ENCODE assay signal across 11 cellular contexts in the genomic region with DNA sequence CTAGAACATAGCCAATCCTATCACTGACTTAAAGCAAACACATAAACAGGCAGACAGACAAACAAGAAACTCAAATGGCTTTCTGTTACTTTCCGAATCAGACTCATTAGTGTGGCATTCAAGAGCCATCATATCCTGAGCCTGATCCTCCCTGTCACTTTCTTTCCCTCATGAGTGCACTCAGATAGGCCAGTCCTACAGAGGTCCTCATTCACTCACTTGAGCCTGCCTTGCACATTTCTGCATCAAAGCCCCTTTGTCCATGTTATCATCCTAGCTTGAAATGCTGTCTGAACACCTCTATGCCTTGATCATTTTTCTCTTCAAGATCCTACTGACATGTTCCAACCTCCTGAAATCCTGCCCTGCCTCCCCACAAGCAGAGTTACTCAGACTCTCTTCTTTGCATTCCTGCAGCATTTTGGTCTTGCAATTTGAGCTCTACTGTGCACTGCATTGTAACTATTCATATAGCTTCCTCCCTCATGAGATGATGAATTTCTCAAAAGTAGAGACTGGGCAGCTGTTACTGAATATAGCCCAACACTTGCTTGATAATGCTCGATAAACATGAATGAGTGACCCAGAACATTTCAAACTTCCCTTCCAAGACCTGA.
A peak's percentile ranks its signal among the peaks of the same experiment; 100 is the strongest.
DNase-seq lines count a peak whose midpoint lies in the region; ATAC-seq and TF ChIP-seq lines count a peak whose summit lies in the region.
"Had no signal": no experiment of that assay in that cellular context is flagged by ENCODE, and none has a peak within 500 bp of the region (broad histone marks: within the 10 kb centered on the region; RNA-seq: fewer than 3 reads in every experiment).

No MANE protein-coding gene starts in this region.

- no peak for TF ChIP-seq CTCF in type B pancreatic cell (conservative IDR thresholded peaks at IDR 0.05)

- H3K9me3 Mint-ChIP-seq in stimulated activated naive B cell treated with anti-CD40 and anti-IgM and Interleukin-4, amounts not matched to agents 10 μg/mL and 1 μg/mL and 100 μg/mL, for 72 hours: no peaks in the 10 kb centered on the region
- no peaks in the 10 kb centered on the region for H3K9me3 Mint-ChIP-seq in type B pancreatic cell

- H3K36me3 Mint-ChIP-seq in stimulated activated naive B cell treated with anti-CD40 and anti-IgM and Interleukin-4, amounts not matched to agents 10 μg/mL and 1 μg/mL and 100 μg/mL, for 72 hours: no peaks in the 10 kb centered on the region
- no peaks in the 10 kb centered on the region for H3K36me3 Mint-ChIP-seq in type B pancreatic cell

- peak overlapping the region; percentile 43 for H3K27ac ChIP-seq in cingulate gyrus (ENCODE audit: low read depth, low read length)
- H3K27ac ChIP-seq: A549, HL-60 had no signal

- peaks cover 22 to 30% of the 10 kb centered on the region in 2 donors for H3K4me1 Mint-ChIP-seq in stimulated activated naive B cell treated with anti-CD40 and anti-IgM and Interleukin-4, amounts not matched to agents 10 μg/mL and 1 μg/mL and 100 μg/mL, for 72 hours
- H3K4me1 Mint-ChIP-seq in type B pancreatic cell (ENCODE audit: unreplicated experiment): peaks cover 34% of the 10 kb centered on the region

- H3K27me3 Mint-ChIP-seq in stimulated activated naive B cell treated with anti-CD40 and anti-IgM and Interleukin-4, amounts not matched to agents 10 μg/mL and 1 μg/mL and 100 μg/mL, for 72 hours: no peaks in the 10 kb centered on the region
- H3K27me3 Mint-ChIP-seq in type B pancreatic cell: peaks cover 3% of the 10 kb centered on the region

- peak; percentile 7 for ATAC-seq in HG03354 (IDR thresholded peaks at IDR 0.05; ENCODE audit: poor library complexity, severe bottlenecking, unreplicated experiment)
- ATAC-seq in stimulated activated naive B cell treated with anti-CD40 and anti-IgM and Interleukin-4, amounts not matched to agents 10 μg/mL and 1 μg/mL and 100 μg/mL, for 72 hours (replicated peaks): peak; percentile 41 to 48
- ATAC-seq: A549 had no signal

- H3K4me3 Mint-ChIP-seq in stimulated activated naive B cell treated with anti-CD40 and anti-IgM and Interleukin-4, amounts not matched to agents 10 μg/mL and 1 μg/mL and 100 μg/mL, for 72 hours: peak overlapping the region; percentile 65 to 70
- H3K4me3 Mint-ChIP-seq in type B pancreatic cell: no peak overlapping the region

- peak; percentile 5 for DNase-seq in NCI-H146 (lab: John Stamatoyannopoulos, UW)
- no peak for DNase-seq in NCI-H146 treated with DMSO at 0.1 percent for 48 hours (lab: John Stamatoyannopoulos, UW; ENCODE audit: unreplicated experiment)
- no peak for DNase-seq in stimulated activated naive B cell treated with anti-CD40 and anti-IgM and Interleukin-4, amounts not matched to agents 10 μg/mL and 1 μg/mL and 100 μg/mL, for 72 hours
- DNase-seq in type B pancreatic cell (ENCODE audit: extremely low spot score, unreplicated experiment): no peak
- DNase-seq in SIG-M5 treated with dmso at 0.1 percent for 504 hours (lab: John Stamatoyannopoulos, UW; ENCODE audit: unreplicated experiment): no peak
- DNase-seq in GDM1 (lab: John Stamatoyannopoulos, UW): no peak
- DNase-seq: glutamatergic neuron had no signal

- H3K27ac Mint-ChIP-seq in stimulated activated naive B cell treated with anti-CD40 and anti-IgM and Interleukin-4, amounts not matched to agents 10 μg/mL and 1 μg/mL and 100 μg/mL, for 72 hours: no peak overlapping the region
- H3K27ac Mint-ChIP-seq in type B pancreatic cell: no peak overlapping the region
